In the genomic region with DNA sequence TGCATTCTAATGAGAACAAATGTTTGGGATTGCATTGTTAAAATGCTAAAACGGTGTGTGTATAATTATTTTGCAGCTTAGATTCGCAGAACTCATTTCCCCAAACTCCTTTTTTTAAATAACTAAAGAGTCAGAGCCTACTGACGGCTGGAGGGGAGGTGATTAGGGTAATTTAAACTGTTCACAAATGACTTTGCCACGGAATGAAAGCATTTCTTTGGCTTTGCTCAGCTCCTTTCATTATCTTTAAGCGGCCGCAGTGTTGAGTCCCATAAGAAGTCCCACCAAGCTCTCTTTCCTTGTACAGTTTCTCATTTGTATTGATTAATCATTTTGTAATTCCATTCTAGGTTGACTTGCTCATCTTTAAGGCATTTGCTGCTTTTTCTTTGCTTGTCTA, we compare ENCODE assay signal across 12 cellular contexts.
"Had no signal": no experiment of that assay in that cellular context is flagged by ENCODE, and none has a peak within 500 bp of the region (broad histone marks: within the 10 kb centered on the region; RNA-seq: fewer than 3 reads in every experiment).

No MANE protein-coding gene starts in this region.

- H3K4me3 ChIP-seq: ascending aorta, pancreas had no signal

- H3K27me3 ChIP-seq: ascending aorta, pancreas had no signal

- H3K9me3 ChIP-seq: ascending aorta, pancreas had no signal

- H3K4me1 ChIP-seq: ascending aorta, pancreas had no signal

- DNase-seq: activated CD4-positive, alpha-beta T cell treated with anti-CD3 and anti-CD28 coated beads for 36 hours; activated CD8-positive, alpha-beta memory T cell treated with anti-CD3 and anti-CD28 coated beads, Interleukin-2, amount 50 U/mL, for 48 hours; activated CD8-positive, alpha-beta T cell treated with anti-CD3 and anti-CD28 coated beads for 36 hours; activated naive CD4-positive, alpha-beta T cell; activated naive CD8-positive, alpha-beta T cell treated with anti-CD3 and anti-CD28 coated beads, Interleukin-2, amount 50 U/mL, for 24 hours; cortex of kidney; erythroblast; left ventricle myocardium superior; pancreas; stimulated activated CD4-positive, alpha-beta T cell treated with anti-CD3 and anti-CD28 coated beads, Interleukin-4, amount 100 ng/mL, for 4 hours; T-helper 9 cell had no signal

- ATAC-seq: activated CD4-positive, alpha-beta T cell treated with anti-CD3 and anti-CD28 coated beads for 36 hours; activated CD8-positive, alpha-beta T cell treated with anti-CD3 and anti-CD28 coated beads for 36 hours; activated naive CD8-positive, alpha-beta T cell treated with anti-CD3 and anti-CD28 coated beads, Interleukin-2, amount 50 U/mL, for 24 hours; left ventricle myocardium superior; pancreas had no signal

- H3K27ac ChIP-seq: ascending aorta, pancreas had no signal

- H3K36me3 ChIP-seq: ascending aorta, pancreas had no signal
